In genomic region chr6:153956807-153957206, GRCh38 we compare ENCODE assay signal across 2 cellular contexts.
TF ChIP-seq lines count a peak whose summit lies in the region.

No MANE protein-coding gene starts in this region.

TF ChIP-seq in SK-N-SH treated with all-trans-retinoic acid at 6 μM for 48 hours, 23 proteins besides CTCF, POLR2A, EP300 and RAD21 (continued from another document):
- TF ChIP-seq, protein P1, sequence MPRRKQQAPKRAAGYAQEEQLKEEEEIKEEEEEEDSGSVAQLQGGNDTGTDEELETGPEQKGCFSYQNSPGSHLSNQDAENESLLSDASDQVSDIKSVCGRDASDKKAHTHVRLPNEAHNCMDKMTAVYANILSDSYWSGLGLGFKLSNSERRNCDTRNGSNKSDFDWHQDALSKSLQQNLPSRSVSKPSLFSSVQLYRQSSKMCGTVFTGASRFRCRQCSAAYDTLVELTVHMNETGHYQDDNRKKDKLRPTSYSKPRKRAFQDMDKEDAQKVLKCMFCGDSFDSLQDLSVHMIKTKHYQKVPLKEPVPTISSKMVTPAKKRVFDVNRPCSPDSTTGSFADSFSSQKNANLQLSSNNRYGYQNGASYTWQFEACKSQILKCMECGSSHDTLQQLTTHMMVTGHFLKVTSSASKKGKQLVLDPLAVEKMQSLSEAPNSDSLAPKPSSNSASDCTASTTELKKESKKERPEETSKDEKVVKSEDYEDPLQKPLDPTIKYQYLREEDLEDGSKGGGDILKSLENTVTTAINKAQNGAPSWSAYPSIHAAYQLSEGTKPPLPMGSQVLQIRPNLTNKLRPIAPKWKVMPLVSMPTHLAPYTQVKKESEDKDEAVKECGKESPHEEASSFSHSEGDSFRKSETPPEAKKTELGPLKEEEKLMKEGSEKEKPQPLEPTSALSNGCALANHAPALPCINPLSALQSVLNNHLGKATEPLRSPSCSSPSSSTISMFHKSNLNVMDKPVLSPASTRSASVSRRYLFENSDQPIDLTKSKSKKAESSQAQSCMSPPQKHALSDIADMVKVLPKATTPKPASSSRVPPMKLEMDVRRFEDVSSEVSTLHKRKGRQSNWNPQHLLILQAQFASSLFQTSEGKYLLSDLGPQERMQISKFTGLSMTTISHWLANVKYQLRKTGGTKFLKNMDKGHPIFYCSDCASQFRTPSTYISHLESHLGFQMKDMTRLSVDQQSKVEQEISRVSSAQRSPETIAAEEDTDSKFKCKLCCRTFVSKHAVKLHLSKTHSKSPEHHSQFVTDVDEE (CRISPR knock-in tag; IDR thresholded peaks at IDR 0.05): no peak
- TF ChIP-seq RARB (CRISPR knock-in tag; IDR thresholded peaks at IDR 0.05) (no peak), CSDC2 (CRISPR knock-in tag; IDR thresholded peaks at IDR 0.05) (no peak), TOX (CRISPR knock-in tag; IDR thresholded peaks at IDR 0.05; ENCODE audit: borderline replicate concordance) (no peak), TCF4 (CRISPR knock-in tag; IDR thresholded peaks at IDR 0.05; ENCODE audit: borderline replicate concordance) (no peak)

TF ChIP-seq in SK-N-SH, 30 proteins besides CTCF, POLR2A, EP300 and RAD21 (continued from another document):
- TF ChIP-seq ZBTB33 (IDR thresholded peaks at IDR 0.05; ENCODE audit: borderline replicate concordance, low read depth) (no peak), SIN3A (IDR thresholded peaks at IDR 0.05; ENCODE audit: borderline replicate concordance, low read depth, low read length) (no peak), RFX5 (IDR thresholded peaks at IDR 0.05; ENCODE audit: low read length) (no peak), TEAD4 (IDR thresholded peaks at IDR 0.05; ENCODE audit: borderline replicate concordance, insufficient read depth) (no peak), CHD2 (IDR thresholded peaks at IDR 0.05; ENCODE audit: low read length, partially characterized antibody) (no peak)
